22 cellular contexts compared by ENCODE assay signal in genomic region chr22:24407884-24408283, GRCh38. TPM values are rescaled to one million over a fixed set of nuclear protein-coding genes. Genes with fewer than 3 reads are reported as not detected.
DNase-seq lines count a peak whose midpoint lies in the region; ATAC-seq and TF ChIP-seq lines count a peak whose summit lies in the region.
"Had no signal": no experiment of that assay in that cellular context is flagged by ENCODE, and none has a peak within 500 bp of the region (broad histone marks: within the 10 kb centered on the region; RNA-seq: fewer than 3 reads in every experiment).

No MANE protein-coding gene starts in this region.

- no peaks in the 10 kb centered on the region for H3K9me3 Mint-ChIP-seq in T-helper 2 cell treated with Interferon-gamma antibody and Interleukin-4, amounts not matched to agents 5 μg/mL and 100 μg/mL, for 36 hours
- no peaks in the 10 kb centered on the region for H3K9me3 Mint-ChIP-seq in CD8-positive, alpha-beta T cell
- H3K9me3 Mint-ChIP-seq in natural killer cell treated with Interleukin-12 subunit alpha and Interleukin-12 subunit beta and Interleukin-15 and Interleukin-18, amount 100 ng/mL, for 72 hours, result no peaks in the 10 kb centered on the region

- no peak for TF ChIP-seq POLR2A in tibial nerve (IDR thresholded peaks at IDR 0.05)

- no peak overlapping the region for H3K4me3 ChIP-seq in CD8-positive, alpha-beta T cell (ENCODE audit: low read depth, low read length)
- H3K4me3 ChIP-seq in dorsolateral prefrontal cortex (no peak overlapping the region), tibial nerve (no peak overlapping the region)
- H3K4me3 ChIP-seq: BLaER1 had no signal

- H3K27me3 ChIP-seq in CD8-positive, alpha-beta T cell (ENCODE audit: insufficient read depth, low read length), result no peaks in the 10 kb centered on the region
- H3K27me3 ChIP-seq in dorsolateral prefrontal cortex (no peaks in the 10 kb centered on the region), tibial nerve (no peaks in the 10 kb centered on the region)
- H3K27me3 ChIP-seq: BLaER1 had no signal

- no peak for TF ChIP-seq EP300 in tibial nerve (IDR thresholded peaks at IDR 0.05)

- peaks cover 27% of the 10 kb centered on the region for H3K4me1 Mint-ChIP-seq in T-helper 2 cell treated with Interferon-gamma antibody and Interleukin-4, amounts not matched to agents 5 μg/mL and 100 μg/mL, for 36 hours (ENCODE audit: low read depth)
- peaks cover 44% of the 10 kb centered on the region for H3K4me1 Mint-ChIP-seq in CD8-positive, alpha-beta T cell (ENCODE audit: low read depth)
- peaks cover 55 to 64% of the 10 kb centered on the region in 2 donors for H3K4me1 Mint-ChIP-seq in natural killer cell treated with Interleukin-12 subunit alpha and Interleukin-12 subunit beta and Interleukin-15 and Interleukin-18, amount 100 ng/mL, for 72 hours (ENCODE audit: low read depth in 2 of 2)

- H3K36me3 ChIP-seq in CD8-positive, alpha-beta T cell (ENCODE audit: insufficient read depth, low read length), result peaks cover 1% of the 10 kb centered on the region
- peaks cover 0 to 42% (median 0%) of the 10 kb centered on the region in 3 donors for H3K36me3 ChIP-seq in tibial nerve

- H3K27ac ChIP-seq in CD8-positive, alpha-beta T cell (ENCODE audit: low read depth, low read length), result no peak overlapping the region
- peak overlapping the region; percentile 11 for H3K27ac ChIP-seq in caudate nucleus (ENCODE audit: low read depth, low read length)
- peak overlapping the region in 17 of 59 donors; percentile 2 to 68 (median 31) for H3K27ac ChIP-seq in dorsolateral prefrontal cortex
- peak overlapping the region in 1 of 4 donors; percentile 13 for H3K27ac ChIP-seq in tibial nerve
- H3K27ac ChIP-seq: BLaER1, epithelial cell of prostate, KMS-11 had no signal

- peaks cover 16% of the 10 kb centered on the region for H3K36me3 Mint-ChIP-seq in T-helper 2 cell treated with Interferon-gamma antibody and Interleukin-4, amounts not matched to agents 5 μg/mL and 100 μg/mL, for 36 hours (ENCODE audit: low read depth)
- peaks cover 45% of the 10 kb centered on the region for H3K36me3 Mint-ChIP-seq in CD8-positive, alpha-beta T cell
- no peaks in the 10 kb centered on the region for H3K36me3 Mint-ChIP-seq in natural killer cell treated with Interleukin-12 subunit alpha and Interleukin-12 subunit beta and Interleukin-15 and Interleukin-18, amount 100 ng/mL, for 72 hours

- peaks cover 38% of the 10 kb centered on the region for H3K4me1 ChIP-seq in CD8-positive, alpha-beta T cell (ENCODE audit: insufficient read depth, low read length)
- H3K4me1 ChIP-seq in tibial nerve, result peaks cover 0 to 29% (median 5%) of the 10 kb centered on the region in 4 donors

- no peak for DNase-seq in T-helper 2 cell treated with Interferon-gamma antibody and Interleukin-4, amounts not matched to agents 5 μg/mL and 100 μg/mL, for 36 hours (ENCODE audit: low spot score)
- no peak for DNase-seq in T-helper 2 cell
- no peak for DNase-seq in CD8-positive, alpha-beta T cell
- no peak for DNase-seq in caudate nucleus (lab: John Stamatoyannopoulos, UW)
- no peak for DNase-seq in natural killer cell treated with Interleukin-12 subunit alpha and Interleukin-12 subunit beta and Interleukin-15 and Interleukin-18, amount 100 ng/mL, for 72 hours (ENCODE audit: low spot score)
- DNase-seq in dorsolateral prefrontal cortex, result no peak
- DNase-seq in pons (ENCODE audit: low spot score), result no peak
- DNase-seq in tibial nerve (ENCODE audit: low spot score in 2 of 2), result no peak
- DNase-seq: 8988T; activated CD4-positive, alpha-beta T cell treated with anti-CD3 and anti-CD28 coated beads for 4 hours; anterior cingulate cortex; DMS79; GOT3; NCI-H1092 treated with DMSO at 0.1 percent for 48 hours; NCI-H524; SIG-M5; T1000; trophoblast cell had no signal

- no peak for TF ChIP-seq CTCF in CD8-positive, alpha-beta T cell (IDR thresholded peaks at IDR 0.05)
- no peak for TF ChIP-seq CTCF in dorsolateral prefrontal cortex (IDR thresholded peaks at IDR 0.05 in 54 of 56, conservative IDR thresholded peaks at IDR 0.05 in 2 of 56; ENCODE audit: low read depth in 1 of 56, partially characterized antibody in 56 of 56)
- no peak for TF ChIP-seq CTCF in tibial nerve (IDR thresholded peaks at IDR 0.05)

- POLR2A ChIA-PET in CD8-positive, alpha-beta T cell (lab: Charles Lee), result interaction anchor here (1.0 kb wide), 1 partner anchor 16 kb away, joined by 3 read pairs; no protein-coding TSS in a partner anchor

- no peak for ATAC-seq in CD8-positive, alpha-beta T cell
- ATAC-seq in natural killer cell treated with Interleukin-12 subunit alpha and Interleukin-12 subunit beta and Interleukin-15 and Interleukin-18, amount 100 ng/mL, for 72 hours, result no peak
- ATAC-seq: stimulated activated naive CD8-positive, alpha-beta T cell treated with anti-CD3 and anti-CD28 coated beads, Interleukin-15, Interleukin-2, amounts not matched to agents 100 U/mL and 50 U/mL, for 24 hours had no signal

- H3K27me3 Mint-ChIP-seq in T-helper 2 cell treated with Interferon-gamma antibody and Interleukin-4, amounts not matched to agents 5 μg/mL and 100 μg/mL, for 36 hours (ENCODE audit: low read depth), result no peaks in the 10 kb centered on the region
- H3K27me3 Mint-ChIP-seq in CD8-positive, alpha-beta T cell (ENCODE audit: low read depth), result no peaks in the 10 kb centered on the region
- H3K27me3 Mint-ChIP-seq in natural killer cell treated with Interleukin-12 subunit alpha and Interleukin-12 subunit beta and Interleukin-15 and Interleukin-18, amount 100 ng/mL, for 72 hours, result no peaks in the 10 kb centered on the region

- CTCF ChIA-PET in CD8-positive, alpha-beta T cell (lab: Charles Lee), result interaction anchor here (1.6 to 2.2 kb wide), 2 partner anchors 11 to 19 kb away, joined by 3 to 6 read pairs; no protein-coding TSS in a partner anchor

- intact Hi-C loops in CD8-positive, alpha-beta T cell (cut with DNase I, micrococcal nuclease), result no loop called here
- intact Hi-C loops in dorsolateral prefrontal cortex (cut with DNase I), result no loop called here

- H3K4me3 Mint-ChIP-seq in T-helper 2 cell treated with Interferon-gamma antibody and Interleukin-4, amounts not matched to agents 5 μg/mL and 100 μg/mL, for 36 hours, result peak overlapping the region; percentile 0
- no peak overlapping the region for H3K4me3 Mint-ChIP-seq in CD8-positive, alpha-beta T cell
- H3K4me3 Mint-ChIP-seq in natural killer cell treated with Interleukin-12 subunit alpha and Interleukin-12 subunit beta and Interleukin-15 and Interleukin-18, amount 100 ng/mL, for 72 hours, result peak overlapping the region; percentile 40

- H3K9me3 ChIP-seq in CD8-positive, alpha-beta T cell (ENCODE audit: low read length), result no peaks in the 10 kb centered on the region
- no peaks in the 10 kb centered on the region for H3K9me3 ChIP-seq in tibial nerve

- H3K27ac Mint-ChIP-seq in T-helper 2 cell treated with Interferon-gamma antibody and Interleukin-4, amounts not matched to agents 5 μg/mL and 100 μg/mL, for 36 hours, result peak overlapping the region; percentile 58
- peak overlapping the region; percentile 79 for H3K27ac Mint-ChIP-seq in CD8-positive, alpha-beta T cell
- H3K27ac Mint-ChIP-seq in natural killer cell treated with Interleukin-12 subunit alpha and Interleukin-12 subunit beta and Interleukin-15 and Interleukin-18, amount 100 ng/mL, for 72 hours, result peak overlapping the region; percentile 30 to 100

- WGBS in tibial nerve, 2 donors, result 82 to 86% methylated on average over 4 of the region's 4 CpGs

RNA-seq across cellular contexts. Expression of gene ADORA2A, which starts 19.5 kb away (rescaled TPM):
- total RNA-seq in CD8-positive, alpha-beta T cell, result 10 to 100 TPM; 15.9 to 17.2 TPM
- total RNA-seq in natural killer cell treated with Interleukin-12 subunit alpha and Interleukin-12 subunit beta and Interleukin-15 and Interleukin-18, amount 100 ng/mL, for 72 hours, result 10 to 100 TPM; 29.0 to 81.6 TPM
- 10 to 100 TPM in 68 of 120 experiments, 1 to 10 TPM in 52; 3.3 to 35.0 (median 10.9) TPM for total RNA-seq in dorsolateral prefrontal cortex
- total RNA-seq in tibial nerve, result 1 to 10 TPM; 2.6 to 4.2 (median 3.5) TPM
